8 cellular contexts compared by ENCODE assay signal in the genomic region with DNA sequence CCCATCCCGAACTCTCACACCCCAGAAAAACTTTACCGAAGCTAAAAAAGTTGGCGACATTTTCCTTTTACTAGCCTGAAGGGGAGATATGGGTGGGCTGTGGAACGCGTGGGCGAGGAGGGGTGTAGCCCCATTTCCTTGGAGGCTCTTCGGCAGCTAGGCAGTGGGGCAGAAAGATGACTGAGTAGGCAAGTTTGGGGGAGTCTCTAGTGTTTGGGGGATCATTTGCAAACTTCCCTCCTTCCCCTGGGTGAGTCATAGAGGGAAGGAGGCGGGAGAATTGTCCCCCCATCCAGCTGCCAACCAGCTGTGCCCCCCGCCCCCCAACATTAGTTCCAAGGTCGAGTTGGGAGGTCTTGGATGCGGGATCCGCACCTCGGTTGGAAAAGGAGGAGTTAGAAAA. TPM values are rescaled to one million over a fixed set of nuclear protein-coding genes. Genes with fewer than 3 reads are reported as not detected.
DNase-seq lines count a peak whose midpoint lies in the region; ATAC-seq and TF ChIP-seq lines count a peak whose summit lies in the region.

No MANE protein-coding gene starts in this region.

- H2AFZ ChIP-seq in OCI-LY1 (ENCODE audit: low read length): peak overlapping the region; percentile 33; the same call in 1 of the 2 replicates
- H2AFZ ChIP-seq in neuron (ENCODE audit: low read depth, low read length): no peak overlapping the region

- H3K9me3 ChIP-seq in OCI-LY1 (ENCODE audit: low read length): no peaks in the 10 kb centered on the region
- no peaks in the 10 kb centered on the region for H3K9me3 ChIP-seq in endocrine pancreas (ENCODE audit: control insufficient read depth, low read length)
- no peaks in the 10 kb centered on the region for H3K9me3 ChIP-seq in neuron (ENCODE audit: low read length)

- H4K20me1 ChIP-seq in OCI-LY1 (ENCODE audit: insufficient read depth, low read length): no peaks in the 10 kb centered on the region

- DNase-seq in Daoy (ENCODE audit: low read depth) (peak; percentile 58), NCI-H2081 (lab: John Stamatoyannopoulos, UW) (no peak), superior temporal gyrus (ENCODE audit: extremely low spot score) (no peak)

- H3K9ac ChIP-seq in OCI-LY1 (ENCODE audit: low read length): peak overlapping the region; percentile 76
- H3K9ac ChIP-seq in endocrine pancreas (ENCODE audit: control insufficient read depth, insufficient read depth, low read length): no peak overlapping the region

- H3K36me3 ChIP-seq in OCI-LY1 (ENCODE audit: insufficient read depth, low read length) (no peaks in the 10 kb centered on the region), endocrine pancreas (ENCODE audit: control insufficient read depth, insufficient read depth, low read length) (no peaks in the 10 kb centered on the region), neuron (ENCODE audit: insufficient read depth, low read length) (no peaks in the 10 kb centered on the region)

- H3K4me1 ChIP-seq in OCI-LY1 (ENCODE audit: insufficient read depth, low read length, severe bottlenecking) (peaks cover 26% of the 10 kb centered on the region), endocrine pancreas (ENCODE audit: control insufficient read depth, insufficient read depth, low read length) (no peaks in the 10 kb centered on the region), neuron (ENCODE audit: insufficient read depth, low read length) (peaks cover 26% of the 10 kb centered on the region)

- TF ChIP-seq CTCF in OCI-LY1 (IDR thresholded peaks at IDR 0.05; ENCODE audit: low read length): no peak

- ATAC-seq in HG02588 (IDR thresholded peaks at IDR 0.05; ENCODE audit: unreplicated experiment): no peak
- no peak for ATAC-seq in HG02623 (IDR thresholded peaks at IDR 0.05; ENCODE audit: unreplicated experiment)

- H3K27me3 ChIP-seq in OCI-LY1 (ENCODE audit: insufficient read depth, low read length) (peaks cover 1% of the 10 kb centered on the region; the same call in 1 of the 2 replicates), endocrine pancreas (ENCODE audit: control insufficient read depth, insufficient read depth, low read length) (no peaks in the 10 kb centered on the region), neuron (ENCODE audit: insufficient read depth, low read length) (no peaks in the 10 kb centered on the region)

- peak overlapping the region; percentile 92 for H3K4me2 ChIP-seq in OCI-LY1 (ENCODE audit: low read length)

- H3K9me2 ChIP-seq in OCI-LY1 (ENCODE audit: low read depth, low read length): no peaks in the 10 kb centered on the region

- H3K27ac ChIP-seq in OCI-LY1 (ENCODE audit: low read depth, low read length, poor library complexity, severe bottlenecking): peak overlapping the region; percentile 28

- H3K4me3 ChIP-seq in OCI-LY1 (ENCODE audit: low read depth, low read length, poor library complexity, severe bottlenecking): peak overlapping the region; percentile 67
- peak overlapping the region; percentile 35 for H3K4me3 ChIP-seq in endocrine pancreas (ENCODE audit: control insufficient read depth, insufficient read depth, low read length)
- H3K4me3 ChIP-seq in neuron (ENCODE audit: low read length): peak overlapping the region; percentile 52

- H3K79me2 ChIP-seq in OCI-LY1 (ENCODE audit: insufficient read depth, low read length): no peaks in the 10 kb centered on the region

- no peaks in the 10 kb centered on the region for H3F3A ChIP-seq in OCI-LY1 (ENCODE audit: insufficient read depth, low read length)

RNA-seq across cellular contexts. Expression of a gene that starts 2.3 kb away (rescaled TPM):
- total RNA-seq in Daoy (2014; rRNA removed; shearing (Covaris generic)): 0.57 and 2.1 TPM in 2 replicates

RNA-seq across cellular contexts. Expression of a gene that starts 6.8 kb away (rescaled TPM):
- 0.80 and 1.6 TPM in 2 replicates for total RNA-seq in Daoy (2014; rRNA removed; shearing (Covaris generic))

RNA-seq across cellular contexts. Expression of a gene that starts 17.8 kb away (rescaled TPM):
- total RNA-seq in Daoy (2014; rRNA removed; shearing (Covaris generic)): 0.51 TPM in 1 of 2 replicates, not detected in the other

RNA-seq across cellular contexts. Expression of a gene that starts 26.0 kb away (rescaled TPM):
- 120 and 177 TPM in 2 replicates for total RNA-seq in Daoy (2014; rRNA removed; shearing (Covaris generic))

RNA-seq across cellular contexts. Expression of a gene that starts 27.3 kb away (rescaled TPM):
- total RNA-seq in Daoy (2014; rRNA removed; shearing (Covaris generic)): not detected in 2 replicates
